In genomic region chr16:80666378-80667257, GRCh38 we compare ENCODE assay signal across 1 cellular context.
TF ChIP-seq lines count a peak whose summit lies in the region.

No MANE protein-coding gene starts in this region.

TF ChIP-seq in H1, 55 proteins besides CTCF, POLR2A, EP300 and RAD21 (continued from another document):
- no peak for TF ChIP-seq TCF12 (IDR thresholded peaks at IDR 0.05; ENCODE audit: low read depth, low read length)
